ENCODE assay signal across 8 cellular contexts in the genomic region with DNA sequence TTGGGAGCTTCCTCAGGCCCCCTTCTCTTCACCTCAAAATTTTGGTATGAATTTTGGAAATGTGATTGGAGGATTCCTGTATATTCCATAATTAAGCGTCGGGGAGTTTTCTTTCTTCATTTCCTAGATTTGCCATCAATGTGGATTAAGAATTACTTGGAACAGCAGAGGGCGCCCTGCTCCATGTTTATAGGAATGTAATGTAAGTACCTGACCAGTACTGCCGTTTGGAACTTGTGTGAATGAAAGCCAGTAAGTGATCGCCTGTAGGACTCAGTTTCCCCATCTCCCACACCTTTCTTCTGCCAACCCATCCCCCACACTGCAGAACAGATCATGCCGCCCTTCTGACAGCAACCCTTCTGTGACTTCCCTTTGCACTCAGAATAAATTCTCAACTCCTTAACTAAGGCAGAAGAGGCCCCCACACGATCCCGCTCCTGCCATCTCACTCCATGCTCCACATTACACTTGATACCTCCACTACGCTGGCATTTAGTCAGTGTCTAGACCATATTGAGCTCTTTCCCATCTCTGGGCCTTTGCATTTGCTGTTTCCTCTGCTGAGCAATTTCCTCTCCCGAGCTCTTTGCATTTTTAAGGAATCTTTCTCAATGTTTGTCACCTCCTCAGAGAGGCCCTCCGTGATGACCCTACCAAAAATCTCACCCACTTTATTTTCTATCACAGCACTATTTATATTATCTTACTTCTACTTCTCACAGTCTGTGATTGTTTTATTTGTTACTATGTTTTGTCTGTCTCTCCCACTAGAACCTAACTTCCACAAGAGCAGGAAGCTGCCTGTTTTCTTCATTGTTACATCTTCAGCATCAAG.
DNase-seq lines count a peak whose midpoint lies in the region; ATAC-seq, FAIRE-seq and TF ChIP-seq lines count a peak whose summit lies in the region.

No MANE protein-coding gene starts in this region.

- FAIRE-seq in endometrium (lab: Jason Lieb, UNC) = peak; percentile 23

- TF ChIP-seq CTCF in Caco-2 (IDR thresholded peaks at IDR 0.05; ENCODE audit: insufficient read depth in 1 of 2, low read depth in 1 of 2, low read length in 1 of 2, severe bottlenecking in 1 of 2, unreplicated experiment in 1 of 2) (peak; percentile 80), HFF-Myc (IDR thresholded peaks at IDR 0.05; ENCODE audit: low read depth, low read length, missing control alignments) (peak; percentile 60)

- H3K9me3 ChIP-seq in Caco-2 = no peaks in the 10 kb centered on the region

- H3K4me3 Mint-ChIP-seq in Caco-2 (ENCODE audit: unreplicated experiment) = no peak overlapping the region

- H3K36me3 Mint-ChIP-seq in Caco-2 (ENCODE audit: insufficient read depth, unreplicated experiment) = no peaks in the 10 kb centered on the region

- no peaks in the 10 kb centered on the region for H3K9me3 Mint-ChIP-seq in Caco-2 (ENCODE audit: unreplicated experiment)

- H3K36me3 ChIP-seq in Caco-2 (ENCODE audit: control insufficient read depth, insufficient read depth, low read length) = no peaks in the 10 kb centered on the region

- no peaks in the 10 kb centered on the region for H3K4me1 ChIP-seq in Caco-2

- intact Hi-C loops in Caco-2 (cut with micrococcal nuclease; ENCODE audit: unreplicated experiment) = loop anchor here (1.0 to 2.0 kb wide), 4 partner anchors 223 to 495 kb away; no protein-coding TSS in a partner anchor

- no peak overlapping the region for H3K27ac Mint-ChIP-seq in Caco-2 (ENCODE audit: unreplicated experiment)

- H3K4me1 Mint-ChIP-seq in Caco-2 (ENCODE audit: low read depth, unreplicated experiment) = no peaks in the 10 kb centered on the region

- H3K4me3 ChIP-seq in Caco-2 (ENCODE audit: low read depth, low read length) (no peak overlapping the region), HFF-Myc (replicated peaks; ENCODE audit: low read depth, low read length) (no peak overlapping the region)

- ATAC-seq in HG03039 (IDR thresholded peaks at IDR 0.05; ENCODE audit: unreplicated experiment) = no peak

- BruUV-seq in Caco-2 (replicated peaks; lab: Mats Ljungman, UMichigan) = no TSS peak

- H3K27me3 ChIP-seq in Caco-2 (replicated peaks; ENCODE audit: control insufficient read depth, insufficient read depth, low read length) = no peaks in the 10 kb centered on the region

- POLR2A ChIA-PET in Caco-2 (lab: Charles Lee) = no interaction called here

- CTCF ChIA-PET in Caco-2 (lab: Charles Lee) = interaction anchor here (0.6 to 3.0 kb wide), 2 partner anchors 224 to 381 kb away, joined by 3 to 20 read pairs; no protein-coding TSS in a partner anchor

- DNase-seq in Caco-2 (peak; percentile 69 to 73), HFF-Myc (ENCODE audit: extremely low read depth, low read depth) (peak; percentile 62), NCI-H82 (lab: John Stamatoyannopoulos, UW) (peak; percentile 86), middle frontal gyrus (ENCODE audit: extremely low spot score, low spot score) (peak; percentile 71)
- DNase-seq in activated CD8-positive, alpha-beta memory T cell treated with anti-CD3 and anti-CD28 coated beads for 1 hour (ENCODE audit: extremely low read depth in 1 of 2, low read depth in 1 of 2) = peak; percentile 38 to 44
- peak; percentile 42 to 52 for DNase-seq in stimulated activated CD8-positive, alpha-beta memory T cell treated with anti-CD3 and anti-CD28 coated beads, Interleukin-4, amount 100 ng/mL, for 1 hour (ENCODE audit: low read depth in 2 of 2, low spot score in 1 of 2)

- peaks cover 14% of the 10 kb centered on the region for H3K27me3 Mint-ChIP-seq in Caco-2 (ENCODE audit: insufficient read depth, unreplicated experiment)
